In the genomic region with DNA sequence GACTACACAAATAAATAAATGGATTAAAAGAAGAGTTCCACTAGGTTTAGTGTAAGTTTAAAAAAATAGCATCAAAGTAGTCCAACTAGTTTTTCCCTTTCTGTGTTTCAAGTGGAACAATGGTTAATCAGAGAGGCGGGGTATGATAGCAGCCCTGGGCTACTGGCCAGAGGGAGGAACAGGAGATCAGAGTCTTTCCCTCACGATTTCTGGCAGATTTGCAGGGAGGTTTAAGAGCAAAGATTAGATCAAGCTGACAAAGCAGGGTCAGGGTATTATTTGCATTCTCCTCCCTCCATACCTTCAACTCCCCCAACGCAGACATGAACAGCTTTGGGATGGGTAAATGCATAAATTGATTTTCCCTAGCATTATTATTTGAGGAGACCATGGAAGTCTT, we compare ENCODE assay signal across 10 cellular contexts.
DNase-seq lines count a peak whose midpoint lies in the region; ATAC-seq, FAIRE-seq and TF ChIP-seq lines count a peak whose summit lies in the region.
"Had no signal": no experiment of that assay in that cellular context is flagged by ENCODE, and none has a peak within 500 bp of the region (broad histone marks: within the 10 kb centered on the region; RNA-seq: fewer than 3 reads in every experiment).

No MANE protein-coding gene starts in this region.

- H3K9me3 ChIP-seq in adrenal gland (replicated peaks in 1 of 3) (no peaks in the 10 kb centered on the region), kidney (ENCODE audit: control insufficient read depth in 1 of 2, low read length in 2 of 2) (no peaks in the 10 kb centered on the region), testis (no peaks in the 10 kb centered on the region)

- DNase-seq in H4 (ENCODE audit: low spot score) (peak; percentile 26), adrenal gland (peak in 6 of 7 donors; percentile 25 to 52 (median 34)), kidney (peak; percentile 72), testis (peak; percentile 60), pons (ENCODE audit: low spot score) (no peak), cerebellum (ENCODE audit: low spot score) (no peak)
- no peak for DNase-seq in naive thymus-derived CD8-positive, alpha-beta T cell
- DNase-seq: activated CD8-positive, alpha-beta T cell treated with anti-CD3 and anti-CD28 coated beads, Interleukin-2, amount 10 ng/mL, durations not matched to agents 7 days and 5 days; NCI-H345 had no signal

- no peaks in the 10 kb centered on the region for H3K27me3 Mint-ChIP-seq in naive thymus-derived CD8-positive, alpha-beta T cell

- H3K4me1 ChIP-seq in adrenal gland (replicated peaks in 1 of 2) (no peaks in the 10 kb centered on the region), kidney (ENCODE audit: control insufficient read depth in 1 of 2, insufficient read depth in 1 of 2, low read depth in 1 of 2, low read length in 2 of 2) (no peaks in the 10 kb centered on the region), testis (peaks cover 3% of the 10 kb centered on the region)

- H3K27ac ChIP-seq in adrenal gland = peak overlapping the region in 1 of 5 donors; percentile 11
- no peak overlapping the region for H3K27ac ChIP-seq in kidney (ENCODE audit: low read depth in 2 of 2, low read length in 2 of 2)
- no peak overlapping the region for H3K27ac ChIP-seq in testis
- H3K27ac ChIP-seq: SK-N-MC had no signal

- TF ChIP-seq CTCF in adrenal gland (IDR thresholded peaks at IDR 0.05) (no peak), kidney (IDR thresholded peaks at IDR 0.05; ENCODE audit: borderline replicate concordance, extremely low read depth, insufficient read depth) (no peak), testis (IDR thresholded peaks at IDR 0.05) (no peak)

- H3K9ac ChIP-seq in kidney (ENCODE audit: low read length in 2 of 2) = no peak overlapping the region

- H3K27me3 ChIP-seq in adrenal gland (peaks cover 10% of the 10 kb centered on the region), testis (no peaks in the 10 kb centered on the region)

- no peak for FAIRE-seq in kidney (lab: Jason Lieb, UNC)

- no peaks in the 10 kb centered on the region for H3K4me1 Mint-ChIP-seq in naive thymus-derived CD8-positive, alpha-beta T cell

- H3K36me3 ChIP-seq in adrenal gland (replicated peaks in 1 of 2) = no peaks in the 10 kb centered on the region
- H3K36me3 ChIP-seq in kidney (ENCODE audit: control insufficient read depth in 1 of 2, insufficient read depth in 2 of 2, low read length in 2 of 2) = no peaks in the 10 kb centered on the region
- H3K36me3 ChIP-seq in testis (ENCODE audit: low read depth, missing control alignments) = no peaks in the 10 kb centered on the region

- H3K4me3 Mint-ChIP-seq in naive thymus-derived CD8-positive, alpha-beta T cell = no peak overlapping the region
- H3K4me3 Mint-ChIP-seq: activated CD8-positive, alpha-beta T cell treated with anti-CD3 and anti-CD28 coated beads, Interleukin-2, amount 10 ng/mL, durations not matched to agents 7 days and 5 days had no signal

- TF ChIP-seq POLR2A in adrenal gland (IDR thresholded peaks at IDR 0.05) (no peak), testis (IDR thresholded peaks at IDR 0.05) (no peak)

- H3K27ac Mint-ChIP-seq in naive thymus-derived CD8-positive, alpha-beta T cell = no peak overlapping the region
- H3K27ac Mint-ChIP-seq: activated CD8-positive, alpha-beta T cell treated with anti-CD3 and anti-CD28 coated beads, Interleukin-2, amount 10 ng/mL, durations not matched to agents 7 days and 5 days had no signal

- POLR2A ChIA-PET in naive thymus-derived CD8-positive, alpha-beta T cell (lab: Charles Lee) = no interaction called here

- ATAC-seq in naive thymus-derived CD8-positive, alpha-beta T cell = no peak
- ATAC-seq: activated CD8-positive, alpha-beta T cell treated with anti-CD3 and anti-CD28 coated beads, Interleukin-2, amount 10 ng/mL, durations not matched to agents 7 days and 5 days had no signal

- no peak overlapping the region for H3K4me3 ChIP-seq in adrenal gland
- no peak overlapping the region for H3K4me3 ChIP-seq in kidney (ENCODE audit: low read length in 2 of 2)
- no peak overlapping the region for H3K4me3 ChIP-seq in testis
- H3K4me3 ChIP-seq: SK-N-MC had no signal

- intact Hi-C loops in adrenal gland (cut with DNase I) (no loop called here), kidney (cut with DNase I) (no loop called here), testis (cut with DNase I; ENCODE audit: low total_unique reads) (no loop called here)

- H3K36me3 Mint-ChIP-seq in naive thymus-derived CD8-positive, alpha-beta T cell = no peaks in the 10 kb centered on the region

- peaks cover 0 to 5% (median 0%) of the 10 kb centered on the region in 9 donors for H3K9me3 Mint-ChIP-seq in naive thymus-derived CD8-positive, alpha-beta T cell

- WGBS in adrenal gland, 4 donors = 24 to 42% (median 37%) methylated on average over 3 of the region's 3 CpGs
- 15 to 41% methylated on average over 3 of the region's 3 CpGs for WGBS in testis, 2 donors

Comparison
In these comparisons a context has a peak if more than half of its experiments do, and no peak if none do; other contexts are left out.
1. DNase-seq: peak in H4 (single experiment), adrenal gland (6 of 7), kidney (single experiment) and testis (single experiment); none in naive thymus-derived CD8-positive, alpha-beta T cell (0 of 10), pons (single experiment) and cerebellum (single experiment).